Comparison of ENCODE assay signal across 9 cellular contexts in the genomic region with DNA sequence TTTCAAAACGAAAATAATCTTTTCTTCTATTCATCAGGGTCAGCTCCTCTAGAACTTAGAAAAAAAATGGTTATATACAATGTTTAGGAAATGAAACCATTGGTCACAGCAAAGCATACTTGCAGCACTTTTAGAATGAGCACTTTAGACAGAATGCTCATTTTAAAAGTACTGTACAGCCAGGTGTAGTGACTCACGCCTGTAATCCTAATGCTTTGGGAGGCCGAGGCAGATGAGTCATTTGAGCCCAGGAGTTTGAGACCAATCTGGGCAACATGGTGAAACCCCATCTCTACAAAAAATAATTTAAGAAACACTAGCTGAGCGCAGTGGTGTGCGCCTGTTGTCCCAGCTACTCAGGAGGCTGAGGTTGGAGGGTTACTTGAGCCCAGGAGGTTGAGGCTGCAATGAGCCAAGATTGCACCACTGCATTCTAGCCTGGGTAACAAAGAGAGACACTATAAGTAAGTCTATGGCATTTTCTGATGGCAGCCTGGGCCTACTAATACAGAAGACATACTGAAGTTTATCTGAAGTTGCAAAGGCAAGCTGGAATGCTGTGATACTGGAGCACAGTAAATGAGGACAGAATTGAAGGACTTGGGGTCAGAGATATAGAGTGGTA. TPM values are rescaled to one million over a fixed set of nuclear protein-coding genes. Genes with fewer than 3 reads are reported as not detected.
A peak's percentile ranks its signal among the peaks of the same experiment; 100 is the strongest.
DNase-seq lines count a peak whose midpoint lies in the region; ATAC-seq lines count a peak whose summit lies in the region.
"Had no signal": no experiment of that assay in that cellular context is flagged by ENCODE, and none has a peak within 500 bp of the region (broad histone marks: within the 10 kb centered on the region; RNA-seq: fewer than 3 reads in every experiment).

No MANE protein-coding gene starts in this region.

- ATAC-seq in GM18517 (IDR thresholded peaks at IDR 0.05; ENCODE audit: unreplicated experiment) (peak; percentile 84), GM21526 (IDR thresholded peaks at IDR 0.05; ENCODE audit: low FRiP score, unreplicated experiment) (peak; percentile 94), HG03342 (IDR thresholded peaks at IDR 0.05; ENCODE audit: unreplicated experiment) (peak; percentile 70), esophagus mucosa (peak; percentile 81)

- DNase-seq in epidermal melanocyte (ENCODE audit: insufficient read length, low spot score) (no peak), GDM1 (lab: John Stamatoyannopoulos, UW) (no peak), amygdala (lab: John Stamatoyannopoulos, UW) (no peak)
- no peak for DNase-seq in activated CD8-positive, alpha-beta memory T cell treated with anti-CD3 and anti-CD28 coated beads for 24 hours
- DNase-seq: NCI-H82 had no signal

RNA-seq across cellular contexts. Expression of a gene that starts 48.9 kb away (rescaled TPM):
- total RNA-seq in esophagus mucosa, result 14.7 TPM
